Comparison of ENCODE assay signal across 9 cellular contexts in genomic region chr19:42191855-42192254, GRCh38. TPM values are rescaled to one million over a fixed set of nuclear protein-coding genes. Genes with fewer than 3 reads are reported as not detected.
DNase-seq lines count a peak whose midpoint lies in the region; ATAC-seq, FAIRE-seq and TF ChIP-seq lines count a peak whose summit lies in the region.
"Had no signal": no experiment of that assay in that cellular context is flagged by ENCODE, and none has a peak within 500 bp of the region (broad histone marks: within the 10 kb centered on the region; RNA-seq: fewer than 3 reads in every experiment).

No MANE protein-coding gene starts in this region.

- intact Hi-C loops in K562 (cut with micrococcal nuclease), result no loop called here

- FAIRE-seq in K562 (lab: Jason Lieb, UNC), result no peak

- no TSS peak for BruUV-seq in K562 (replicated peaks; lab: Mats Ljungman, UMichigan)

- no peak overlapping the region for H3K27ac ChIP-seq in K562 (ENCODE audit: extremely low read depth, low read depth, low read length)

- no peak for TF ChIP-seq RAD21 in K562 (CRISPR knock-in tag; conservative IDR thresholded peaks at IDR 0.05 in 1 of 2, IDR thresholded peaks at IDR 0.05 in 1 of 2)

- H3K9ac ChIP-seq in K562 (ENCODE audit: insufficient read depth in 1 of 2, low read depth in 2 of 2, low read length in 2 of 2), result no peak overlapping the region

- no peak overlapping the region for H2AFZ ChIP-seq in K562 (ENCODE audit: low read depth, low read length)

- H3K4me1 ChIP-seq in K562 (replicated peaks in 1 of 2; ENCODE audit: control insufficient read depth in 2 of 2, insufficient read depth in 2 of 2, low read length in 2 of 2), result peaks cover 1 to 10% of the 10 kb centered on the region in 2 experiments; a peak in 3 of 5 replicates

- no peak for TF ChIP-seq POLR2A in K562 (conservative IDR thresholded peaks at IDR 0.05)

- CTCF ChIA-PET in K562 (lab: Yijun Ruan, JAX; ENCODE audit: low intra/inter-chr PET ratio), result no interaction called here

- POLR2A ChIA-PET in K562 (lab: Yijun Ruan, JAX), result no interaction called here

- H3K36me3 ChIP-seq in K562 (ENCODE audit: control insufficient read depth, insufficient read depth, low read length), result peaks cover 10% of the 10 kb centered on the region; the same call in 2 of the 3 replicates

- H3K9me1 ChIP-seq in K562 (ENCODE audit: control insufficient read depth, insufficient read depth, low read length), result no peaks in the 10 kb centered on the region

- H3K4me2 ChIP-seq in K562 (ENCODE audit: insufficient read depth, low read length), result no peak overlapping the region

- ATAC-seq in K562, result no peak
- no peak for ATAC-seq in GM21723 (IDR thresholded peaks at IDR 0.05; ENCODE audit: unreplicated experiment)
- no peak for ATAC-seq in GM18511 (IDR thresholded peaks at IDR 0.05; ENCODE audit: unreplicated experiment)

- peaks cover 3 to 10% of the 10 kb centered on the region in 2 experiments; a peak in 4 of 5 replicates for H3K27me3 ChIP-seq in K562 (ENCODE audit: control insufficient read depth in 2 of 2, insufficient read depth in 2 of 2, low read length in 2 of 2)

- DNase-seq in NCI-H2081 (lab: John Stamatoyannopoulos, UW), result peak; percentile 38 to 66
- DNase-seq in NCI-H2081 treated with DMSO at 0.1 percent for 48 hours (lab: John Stamatoyannopoulos, UW), result no peak
- peak; percentile 47 for DNase-seq in NCI-H187 treated with DMSO at 0.1 percent for 48 hours (lab: John Stamatoyannopoulos, UW)
- DNase-seq in K562 (ENCODE audit: extremely low read depth in 1 of 4, low spot score in 3 of 4), result no peak
- DNase-seq in renal cortical epithelial cell (ENCODE audit: low read depth), result peak; percentile 92
- DNase-seq in NCI-H82 (lab: John Stamatoyannopoulos, UW), result no peak
- DNase-seq: immature natural killer cell had no signal

- peaks cover 4% of the 10 kb centered on the region; the same call in 1 of the 2 replicates for H3K9me3 ChIP-seq in K562 (replicated peaks; ENCODE audit: control insufficient read depth, insufficient read depth, low read depth, low read length)

- no peak overlapping the region for H3K4me3 ChIP-seq in K562

- TF ChIP-seq CTCF in K562 (IDR thresholded peaks at IDR 0.05 in 2 of 3, conservative IDR thresholded peaks at IDR 0.05 in 1 of 3; ENCODE audit: insufficient read depth in 2 of 3, low read depth in 1 of 3, low read length in 3 of 3), result no peak

- no peaks in the 10 kb centered on the region for H3K79me2 ChIP-seq in K562 (ENCODE audit: control insufficient read depth, insufficient read depth, low read length)

- H4K20me1 ChIP-seq in K562 (replicated peaks; ENCODE audit: control insufficient read depth, insufficient read depth, low read length), result no peaks in the 10 kb centered on the region

- in situ Hi-C loops in K562 (cut with MboI), result no loop called here

- no peak for TF ChIP-seq EP300 in K562 (IDR thresholded peaks at IDR 0.05; ENCODE audit: low read length)

- 9% methylated on average over 3 of the region's 3 CpGs for WGBS in K562 (ENCODE audit: insufficient coverage, low coverage, missing lambda C conversion rate)

TF ChIP-seq in K562, 482 proteins besides CTCF, POLR2A, EP300 and RAD21 (continues in another document):
- TF ChIP-seq FOSL1 (tag; conservative IDR thresholded peaks at IDR 0.05) (peak; percentile 76), MTF1 (CRISPR knock-in tag; IDR thresholded peaks at IDR 0.05; ENCODE audit: borderline replicate concordance) (no peak)

RNA-seq across cellular contexts. Expression of gene DEDD2, which starts 25.6 kb away (rescaled TPM):
- 11.8 and 32.9 TPM in 2 replicates for total RNA-seq in K562 (2011; cell fraction: chromatin; rRNA removed; ENCODE audit: low replicate concordance)
- total RNA-seq in K562 (2011; cell fraction: nucleolus; rRNA removed), result 28.2 and 29.9 TPM in 2 replicates
- 20.2 and 21.2 TPM in 2 replicates for total RNA-seq in K562 (2011; cell fraction: nucleoplasm; rRNA removed)
- total RNA-seq in K562 (2014; rRNA removed) (37.5 and 53.6 TPM in 2 replicates), K562 (2014; rRNA removed; fragmentation: Illumina TruSeq; extraction: Trizol) (12.5 and 16.8 TPM in 2 replicates), K562 (2015; rRNA removed; fragmentation: Illumina TruSeq; extraction: Trizol) (24.1 and 24.5 TPM in 2 replicates), K562 (2021) (35.9 and 37.3 TPM in 2 replicates), renal cortical epithelial cell (17.9 and 25.2 TPM in 2 replicates)
- polyA plus RNA-seq in K562 (2011; rRNA removed) (29.2 and 36.2 TPM in 2 replicates), K562 (2014; fragmentation: Illumina TruSeq; extraction: Trizol) (31.3 and 34.0 TPM in 2 replicates), K562 (2014; fragmentation: Nextera tagmentation; extraction: Ambion mirVana) (1 to 10 TPM; 4.3 to 4.7 TPM), K562 (2014; rRNA removed) (43.0 and 47.8 TPM in 2 replicates)
- 52.8 and 104 TPM in 2 replicates for polyA plus RNA-seq in K562 (2011; cell fraction: cytosol; rRNA removed)
- 35.0 and 53.5 TPM in 2 replicates for polyA plus RNA-seq in K562 (2011; cell fraction: nucleus; rRNA removed)
- 28.1 and 29.6 TPM in 2 replicates for polyA plus RNA-seq in K562 (2012)
- 9.9 and 15.1 TPM in 2 replicates for polyA minus RNA-seq in K562 (2011; rRNA and poly(A)+ RNA removed)
- polyA minus RNA-seq in K562 (2011; cell fraction: cytosol; rRNA and poly(A)+ RNA removed), result 15.5 and 17.2 TPM in 2 replicates
- polyA minus RNA-seq in K562 (2011; cell fraction: nucleus; rRNA and poly(A)+ RNA removed), result 8.8 and 9.7 TPM in 2 replicates

RNA-seq across cellular contexts. Expression of gene ZNF526, which starts 28.3 kb away (rescaled TPM):
- 21.1 and 52.8 TPM in 2 replicates for total RNA-seq in K562 (2011; cell fraction: chromatin; rRNA removed; ENCODE audit: low replicate concordance)
- 30.7 and 40.2 TPM in 2 replicates for total RNA-seq in K562 (2011; cell fraction: nucleolus; rRNA removed)
- 23.1 and 30.6 TPM in 2 replicates for total RNA-seq in K562 (2011; cell fraction: nucleoplasm; rRNA removed)
- total RNA-seq in K562 (2014; rRNA removed) (8.3 and 11.5 TPM in 2 replicates), K562 (2014; rRNA removed; fragmentation: Illumina TruSeq; extraction: Trizol) (5.3 and 6.1 TPM in 2 replicates), K562 (2015; rRNA removed; fragmentation: Illumina TruSeq; extraction: Trizol) (7.6 and 8.2 TPM in 2 replicates), K562 (2021) (17.9 and 19.9 TPM in 2 replicates), renal cortical epithelial cell (7.1 and 11.4 TPM in 2 replicates)
- polyA plus RNA-seq in K562 (2011; rRNA removed) (4.2 and 8.3 TPM in 2 replicates), K562 (2014; fragmentation: Illumina TruSeq; extraction: Trizol) (6.5 and 8.6 TPM in 2 replicates), K562 (2014; fragmentation: Nextera tagmentation; extraction: Ambion mirVana) (1 to 10 TPM; 1.3 to 2.2 TPM), K562 (2014; rRNA removed) (6.2 and 7.4 TPM in 2 replicates)
- polyA plus RNA-seq in K562 (2011; cell fraction: cytosol; rRNA removed), result 5.2 and 8.1 TPM in 2 replicates
- polyA plus RNA-seq in K562 (2011; cell fraction: nucleus; rRNA removed), result 7.2 and 8.4 TPM in 2 replicates
- 8.0 and 13.2 TPM in 2 replicates for polyA plus RNA-seq in K562 (2012)
- polyA minus RNA-seq in K562 (2011; rRNA and poly(A)+ RNA removed), result 10.0 and 13.2 TPM in 2 replicates
- 6.9 TPM in 2 replicates for polyA minus RNA-seq in K562 (2011; cell fraction: cytosol; rRNA and poly(A)+ RNA removed)
- 9.0 and 12.9 TPM in 2 replicates for polyA minus RNA-seq in K562 (2011; cell fraction: nucleus; rRNA and poly(A)+ RNA removed)

RNA-seq across cellular contexts. Expression of gene GSK3A, which starts 50.5 kb away (rescaled TPM):
- total RNA-seq in K562 (2011; cell fraction: chromatin; rRNA removed; ENCODE audit: low replicate concordance), result 22.4 and 48.7 TPM in 2 replicates
- 25.8 and 28.0 TPM in 2 replicates for total RNA-seq in K562 (2011; cell fraction: nucleolus; rRNA removed)
- 24.6 and 32.8 TPM in 2 replicates for total RNA-seq in K562 (2011; cell fraction: nucleoplasm; rRNA removed)
- total RNA-seq in K562 (2014; rRNA removed), result 22.7 and 25.2 TPM in 2 replicates
- 16.6 and 21.4 TPM in 2 replicates for total RNA-seq in K562 (2014; rRNA removed; fragmentation: Illumina TruSeq; extraction: Trizol)
- 31.4 and 33.3 TPM in 2 replicates for total RNA-seq in K562 (2015; rRNA removed; fragmentation: Illumina TruSeq; extraction: Trizol)
- 54.9 and 56.0 TPM in 2 replicates for total RNA-seq in K562 (2021)
- 49.3 and 61.9 TPM in 2 replicates for polyA plus RNA-seq in K562 (2011; rRNA removed)
- 72.0 and 94.0 TPM in 2 replicates for polyA plus RNA-seq in K562 (2011; cell fraction: cytosol; rRNA removed)
- polyA plus RNA-seq in K562 (2011; cell fraction: nucleus; rRNA removed), result 46.6 and 64.9 TPM in 2 replicates
- 48.3 and 56.6 TPM in 2 replicates for polyA plus RNA-seq in K562 (2012)
- polyA plus RNA-seq in K562 (2014; fragmentation: Illumina TruSeq; extraction: Trizol), result 90.0 and 90.7 TPM in 2 replicates
- under 1 TPM; 0.62 to 0.89 TPM for polyA plus RNA-seq in K562 (2014; fragmentation: Nextera tagmentation; extraction: Ambion mirVana)
- 54.2 and 55.4 TPM in 2 replicates for polyA plus RNA-seq in K562 (2014; rRNA removed)
- 18.3 and 32.8 TPM in 2 replicates for polyA minus RNA-seq in K562 (2011; rRNA and poly(A)+ RNA removed)
- 31.4 and 33.4 TPM in 2 replicates for polyA minus RNA-seq in K562 (2011; cell fraction: cytosol; rRNA and poly(A)+ RNA removed)
- polyA minus RNA-seq in K562 (2011; cell fraction: nucleus; rRNA and poly(A)+ RNA removed), result 7.9 and 9.6 TPM in 2 replicates
- total RNA-seq in renal cortical epithelial cell, result 12.9 and 44.8 TPM in 2 replicates

RNA-seq across cellular contexts. Expression of gene POU2F2, which starts 59.6 kb away (rescaled TPM):
- 0.88 and 0.93 TPM in 2 replicates for total RNA-seq in K562 (2011; cell fraction: chromatin; rRNA removed; ENCODE audit: low replicate concordance)
- total RNA-seq in K562 (2011; cell fraction: nucleolus; rRNA removed), result 0.39 and 0.50 TPM in 2 replicates
- total RNA-seq in K562 (2011; cell fraction: nucleoplasm; rRNA removed), result 0.44 and 0.76 TPM in 2 replicates
- total RNA-seq in K562 (2014; rRNA removed), result 0.14 and 0.37 TPM in 2 replicates
- total RNA-seq in K562 (2014; rRNA removed; fragmentation: Illumina TruSeq; extraction: Trizol), result 0.03 and 0.07 TPM in 2 replicates
- total RNA-seq in K562 (2015; rRNA removed; fragmentation: Illumina TruSeq; extraction: Trizol), result 0.14 and 0.19 TPM in 2 replicates
- total RNA-seq in K562 (2021), result 0.56 and 0.60 TPM in 2 replicates
- polyA plus RNA-seq in K562 (2011; rRNA removed), result 0.26 and 0.28 TPM in 2 replicates
- 0.12 and 0.46 TPM in 2 replicates for polyA plus RNA-seq in K562 (2011; cell fraction: cytosol; rRNA removed)
- 0.88 and 1.2 TPM in 2 replicates for polyA plus RNA-seq in K562 (2011; cell fraction: nucleus; rRNA removed)
- polyA plus RNA-seq in K562 (2012), result 0.33 and 0.73 TPM in 2 replicates
- 0.42 and 0.68 TPM in 2 replicates for polyA plus RNA-seq in K562 (2014; fragmentation: Illumina TruSeq; extraction: Trizol)
- under 1 TPM; 0.03 TPM for polyA plus RNA-seq in K562 (2014; fragmentation: Nextera tagmentation; extraction: Ambion mirVana)
- polyA plus RNA-seq in K562 (2014; rRNA removed), result 0.61 and 1.1 TPM in 2 replicates
- polyA minus RNA-seq in K562 (2011; rRNA and poly(A)+ RNA removed), result 0.11 and 0.12 TPM in 2 replicates
- polyA minus RNA-seq in K562 (2011; cell fraction: cytosol; rRNA and poly(A)+ RNA removed), result not detected in 2 replicates
- 0.40 and 0.56 TPM in 2 replicates for polyA minus RNA-seq in K562 (2011; cell fraction: nucleus; rRNA and poly(A)+ RNA removed)
- total RNA-seq in renal cortical epithelial cell, result 0.25 TPM in 1 of 2 replicates, not detected in the other

Comparison
In these comparisons a context has a peak if more than half of its experiments do, and no peak if none do; other contexts are left out.
1. DNase-seq: peak in NCI-H2081 (2 of 2), NCI-H187 treated with DMSO at 0.1 percent for 48 hours (single experiment) and renal cortical epithelial cell (single experiment); none in NCI-H2081 treated with DMSO at 0.1 percent for 48 hours (single experiment), K562 (0 of 4) and NCI-H82 (single experiment).